10 cellular contexts compared by ENCODE assay signal in genomic region chr12:32445356-32445755, GRCh38.
"Had no signal": no experiment of that assay in that cellular context is flagged by ENCODE, and none has a peak within 500 bp of the region (broad histone marks: within the 10 kb centered on the region; RNA-seq: fewer than 3 reads in every experiment).

No MANE protein-coding gene starts in this region.

- H3K36me3 Mint-ChIP-seq: activated naive CD8-positive, alpha-beta T cell treated with anti-CD3 and anti-CD28 coated beads, Interleukin-2, amount 10 ng/mL, durations not matched to agents 7 days and 5 days had no signal

- H3K27ac ChIP-seq: heart left ventricle, parathyroid adenoma, skin epidermis, vagina had no signal

- H3K36me3 ChIP-seq: heart left ventricle, vagina had no signal

- H3K27me3 ChIP-seq: heart left ventricle, vagina had no signal

- H3K4me1 ChIP-seq: vagina had no signal

- H3K4me3 Mint-ChIP-seq: activated CD4-positive, alpha-beta memory T cell treated with anti-CD3 and anti-CD28 coated beads, Interleukin-2, amount 10 ng/mL, durations not matched to agents 7 days and 5 days; activated CD4-positive, alpha-beta T cell treated with anti-CD3 and anti-CD28 coated beads for 36 hours; activated naive CD8-positive, alpha-beta T cell treated with anti-CD3 and anti-CD28 coated beads, Interleukin-2, amount 10 ng/mL, durations not matched to agents 7 days and 5 days; activated T-cell treated with anti-CD3 and anti-CD28 coated beads, Interleukin-2, amount 50 U/mL, for 72 hours had no signal

- H3K4me3 ChIP-seq: heart left ventricle, skin epidermis, vagina had no signal

- H3K9me3 Mint-ChIP-seq: activated CD4-positive, alpha-beta memory T cell treated with anti-CD3 and anti-CD28 coated beads, Interleukin-2, amount 10 ng/mL, durations not matched to agents 7 days and 5 days; activated naive CD8-positive, alpha-beta T cell treated with anti-CD3 and anti-CD28 coated beads, Interleukin-2, amount 10 ng/mL, durations not matched to agents 7 days and 5 days; activated T-cell treated with anti-CD3 and anti-CD28 coated beads, Interleukin-2, amount 50 U/mL, for 72 hours had no signal

- H3K27ac Mint-ChIP-seq: activated CD4-positive, alpha-beta memory T cell treated with anti-CD3 and anti-CD28 coated beads, Interleukin-2, amount 10 ng/mL, durations not matched to agents 7 days and 5 days; activated CD4-positive, alpha-beta T cell treated with anti-CD3 and anti-CD28 coated beads for 36 hours; activated naive CD8-positive, alpha-beta T cell treated with anti-CD3 and anti-CD28 coated beads, Interleukin-2, amount 10 ng/mL, durations not matched to agents 7 days and 5 days; activated T-cell treated with anti-CD3 and anti-CD28 coated beads, Interleukin-2, amount 50 U/mL, for 72 hours had no signal

- ATAC-seq: activated CD4-positive, alpha-beta T cell treated with anti-CD3 and anti-CD28 coated beads for 36 hours; activated T-cell treated with anti-CD3 and anti-CD28 coated beads, Interleukin-2, amount 50 U/mL, for 72 hours had no signal

- DNase-seq: activated CD4-positive, alpha-beta memory T cell treated with anti-CD3 and anti-CD28 coated beads, Interleukin-2, amount 10 ng/mL, durations not matched to agents 7 days and 5 days; activated CD4-positive, alpha-beta T cell treated with anti-CD3 and anti-CD28 coated beads for 36 hours; activated naive CD8-positive, alpha-beta T cell treated with anti-CD3 and anti-CD28 coated beads, Interleukin-2, amount 10 ng/mL, durations not matched to agents 7 days and 5 days; activated T-cell treated with anti-CD3 and anti-CD28 coated beads, Interleukin-2, amount 50 U/mL, for 72 hours; anterior cingulate cortex; heart left ventricle; left ventricle myocardium superior had no signal

- H3K9me3 ChIP-seq: heart left ventricle, vagina had no signal

- H2AFZ ChIP-seq: parathyroid adenoma had no signal

- H3K27me3 Mint-ChIP-seq: activated CD4-positive, alpha-beta T cell treated with anti-CD3 and anti-CD28 coated beads for 36 hours; activated naive CD8-positive, alpha-beta T cell treated with anti-CD3 and anti-CD28 coated beads, Interleukin-2, amount 10 ng/mL, durations not matched to agents 7 days and 5 days had no signal

- H3K9ac ChIP-seq: parathyroid adenoma had no signal
